12 cellular contexts compared by ENCODE assay signal in genomic region chr12:62605972-62606371, GRCh38.
DNase-seq lines count a peak whose midpoint lies in the region; ATAC-seq and TF ChIP-seq lines count a peak whose summit lies in the region.
"Had no signal": no experiment of that assay in that cellular context is flagged by ENCODE, and none has a peak within 500 bp of the region (broad histone marks: within the 10 kb centered on the region; RNA-seq: fewer than 3 reads in every experiment).

No MANE protein-coding gene starts in this region.

- no peaks in the 10 kb centered on the region for H3K9me3 Mint-ChIP-seq in CD4-positive, CD25-positive, alpha-beta regulatory T cell
- H3K9me3 Mint-ChIP-seq in brain = peaks cover 0 to 11% (median 0%) of the 10 kb centered on the region in 5 experiments
- H3K9me3 Mint-ChIP-seq in nephron progenitor cell = no peaks in the 10 kb centered on the region
- H3K9me3 Mint-ChIP-seq: activated CD4-positive, alpha-beta memory T cell treated with anti-CD3 and anti-CD28 coated beads, Interleukin-2, amount 10 ng/mL, durations not matched to agents 7 days and 5 days; stimulated activated naive CD8-positive, alpha-beta T cell treated with anti-CD3 and anti-CD28 coated beads, Interleukin-15, Interleukin-2, amounts not matched to agents 100 ng/mL and 50 ng/mL, for 24 hours had no signal

- peaks cover 5% of the 10 kb centered on the region for H3K27me3 Mint-ChIP-seq in CD4-positive, CD25-positive, alpha-beta regulatory T cell
- peaks cover 7% of the 10 kb centered on the region for H3K27me3 Mint-ChIP-seq in brain
- H3K27me3 Mint-ChIP-seq in nephron progenitor cell (ENCODE audit: low read depth, poor library complexity) = no peaks in the 10 kb centered on the region
- H3K27me3 Mint-ChIP-seq: activated CD4-positive, alpha-beta memory T cell treated with anti-CD3 and anti-CD28 coated beads, Interleukin-2, amount 10 ng/mL, durations not matched to agents 7 days and 5 days; stimulated activated naive CD8-positive, alpha-beta T cell treated with anti-CD3 and anti-CD28 coated beads, Interleukin-15, Interleukin-2, amounts not matched to agents 100 ng/mL and 50 ng/mL, for 24 hours had no signal

- no peak for ATAC-seq in CD4-positive, CD25-positive, alpha-beta regulatory T cell (ENCODE audit: low read depth in 2 of 2)
- ATAC-seq in GM18873 (IDR thresholded peaks at IDR 0.05; ENCODE audit: low FRiP score, unreplicated experiment) = no peak
- ATAC-seq: left ventricle myocardium superior had no signal

- H3K36me3 ChIP-seq in CD4-positive, CD25-positive, alpha-beta regulatory T cell (ENCODE audit: control insufficient read depth, insufficient read depth, low read length) = no peaks in the 10 kb centered on the region
- H3K36me3 ChIP-seq in HUES64 (ENCODE audit: insufficient read depth, low read length) = no peaks in the 10 kb centered on the region

- H3K4me3 Mint-ChIP-seq in CD4-positive, CD25-positive, alpha-beta regulatory T cell = peak overlapping the region in 3 of 4 donors; percentile 30 to 96 (median 31)
- peak overlapping the region; percentile 90 to 98 (median 95) for H3K4me3 Mint-ChIP-seq in brain
- peak overlapping the region; percentile 97 for H3K4me3 Mint-ChIP-seq in nephron progenitor cell

- H3K9me3 ChIP-seq in CD4-positive, CD25-positive, alpha-beta regulatory T cell (ENCODE audit: control insufficient read depth in 2 of 2, low read length in 2 of 2) = no peaks in the 10 kb centered on the region
- H3K9me3 ChIP-seq in HUES64 (ENCODE audit: insufficient read depth, low read depth, low read length) = no peaks in the 10 kb centered on the region

- WGBS in HUES64 = 90% methylated on average over 2 of the region's 2 CpGs

- H3K9ac ChIP-seq in HUES64 (ENCODE audit: low read depth, low read length) = no peak overlapping the region

- H3K4me1 Mint-ChIP-seq in CD4-positive, CD25-positive, alpha-beta regulatory T cell = peaks cover 5 to 57% (median 41%) of the 10 kb centered on the region in 4 donors
- H3K4me1 Mint-ChIP-seq in brain = peaks cover 63% of the 10 kb centered on the region
- peaks cover 35% of the 10 kb centered on the region for H3K4me1 Mint-ChIP-seq in nephron progenitor cell

- no peak overlapping the region for H3K27ac ChIP-seq in CD4-positive, CD25-positive, alpha-beta regulatory T cell (ENCODE audit: insufficient read depth, low read length, poor library complexity, severe bottlenecking)
- no peak overlapping the region for H3K27ac ChIP-seq in HUES64 (ENCODE audit: low read depth, low read length)

- TF ChIP-seq CTCF in brain (conservative IDR thresholded peaks at IDR 0.05) (no peak), nephron progenitor cell (IDR thresholded peaks at IDR 0.05) (no peak)

- H3K27ac Mint-ChIP-seq in CD4-positive, CD25-positive, alpha-beta regulatory T cell = peak overlapping the region in 2 of 3 donors; percentile 54 to 63
- H3K27ac Mint-ChIP-seq in brain (peak overlapping the region; percentile 96 to 99 (median 97)), nephron progenitor cell (no peak overlapping the region)
- H3K27ac Mint-ChIP-seq: activated CD4-positive, alpha-beta memory T cell treated with anti-CD3 and anti-CD28 coated beads, Interleukin-2, amount 10 ng/mL, durations not matched to agents 7 days and 5 days had no signal

- H3K4me3 ChIP-seq in CD4-positive, CD25-positive, alpha-beta regulatory T cell (ENCODE audit: low read depth, low read length) = no peak overlapping the region
- peak overlapping the region; percentile 71 for H3K4me3 ChIP-seq in HUES64 (ENCODE audit: low read length)

- H3K27me3 ChIP-seq in CD4-positive, CD25-positive, alpha-beta regulatory T cell (ENCODE audit: control insufficient read depth, insufficient read depth, low read length) = no peaks in the 10 kb centered on the region
- H3K27me3 ChIP-seq in HUES64 (ENCODE audit: insufficient read depth, low read length) = no peaks in the 10 kb centered on the region

- H3K4me1 ChIP-seq in CD4-positive, CD25-positive, alpha-beta regulatory T cell (ENCODE audit: control insufficient read depth, insufficient read depth, low read length, poor library complexity, severe bottlenecking) = peaks cover 37% of the 10 kb centered on the region
- peaks cover 21% of the 10 kb centered on the region for H3K4me1 ChIP-seq in HUES64 (ENCODE audit: insufficient read depth, low read length)

- DNase-seq in CD4-positive, CD25-positive, alpha-beta regulatory T cell = no peak
- no peak for DNase-seq in nephron progenitor cell
- no peak for DNase-seq in NCI-H526 (lab: John Stamatoyannopoulos, UW)
- no peak for DNase-seq in activated CD8-positive, alpha-beta memory T cell treated with anti-CD3 and anti-CD28 coated beads, Interleukin-2, amount 50 U/mL, for 48 hours
- DNase-seq: activated CD4-positive, alpha-beta memory T cell treated with anti-CD3 and anti-CD28 coated beads, Interleukin-2, amount 10 ng/mL, durations not matched to agents 7 days and 5 days; left ventricle myocardium superior; NCI-H1092 treated with DMSO at 0.1 percent for 48 hours; stimulated activated CD4-positive, alpha-beta T cell treated with anti-CD3 and anti-CD28 coated beads, Interleukin-2, amount 100 ng/mL, for 24 hours had no signal

- no peaks in the 10 kb centered on the region for H3K36me3 Mint-ChIP-seq in CD4-positive, CD25-positive, alpha-beta regulatory T cell
- H3K36me3 Mint-ChIP-seq in brain (peaks cover 20% of the 10 kb centered on the region), nephron progenitor cell (ENCODE audit: low read depth) (peaks cover 43% of the 10 kb centered on the region)

Comparison
In these comparisons a context has a peak if more than half of its experiments do, and no peak if none do; other contexts are left out.
1. H3K4me3 Mint-ChIP-seq: peak in every context shown above with its lines; median percentile 97 in nephron progenitor cell; 95 in brain; 31 in CD4-positive, CD25-positive, alpha-beta regulatory T cell.